1 cellular context compared by ENCODE assay signal in the genomic region with DNA sequence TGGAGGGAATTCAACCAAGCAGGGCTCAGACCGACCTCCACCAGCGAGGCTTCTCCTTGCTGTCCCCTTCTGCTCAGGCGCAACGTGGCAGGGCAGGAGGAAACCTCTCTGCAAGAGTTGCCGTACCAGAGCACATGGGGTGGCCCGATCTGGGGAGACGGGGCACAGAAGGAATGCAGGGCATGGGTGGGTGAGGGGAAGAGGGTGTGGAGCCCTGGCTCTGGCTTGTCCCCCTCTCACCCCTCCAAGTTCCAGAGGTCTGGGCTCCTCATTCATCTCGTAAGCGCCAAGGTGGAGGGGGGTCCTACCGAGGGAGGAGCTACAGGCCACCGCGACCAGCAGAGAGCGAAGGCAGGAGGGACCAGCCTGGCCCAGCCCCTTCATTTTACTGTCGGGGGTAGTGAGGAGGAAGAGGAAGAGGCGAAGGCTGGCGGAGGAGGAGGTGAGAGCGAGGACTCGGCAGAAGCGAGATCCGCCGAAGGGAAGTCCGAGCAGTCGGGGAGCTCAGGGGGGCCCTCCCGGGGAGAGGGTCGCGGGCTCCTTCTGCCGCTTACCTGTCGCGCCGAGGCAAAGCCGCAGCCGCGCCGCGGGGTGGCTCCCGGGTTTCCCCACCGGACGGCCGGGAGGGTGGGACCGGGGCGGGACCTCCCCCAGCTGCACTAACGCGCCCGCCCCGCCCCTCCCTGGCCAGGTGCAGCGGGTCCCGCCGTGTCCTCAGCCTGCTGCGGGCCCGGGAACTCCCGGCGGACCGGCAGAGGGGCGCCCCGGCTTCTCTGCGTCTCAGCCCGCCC.
A peak's percentile ranks its signal among the peaks of the same experiment; 100 is the strongest.
TF ChIP-seq lines count a peak whose summit lies in the region.

A gene with protein sequence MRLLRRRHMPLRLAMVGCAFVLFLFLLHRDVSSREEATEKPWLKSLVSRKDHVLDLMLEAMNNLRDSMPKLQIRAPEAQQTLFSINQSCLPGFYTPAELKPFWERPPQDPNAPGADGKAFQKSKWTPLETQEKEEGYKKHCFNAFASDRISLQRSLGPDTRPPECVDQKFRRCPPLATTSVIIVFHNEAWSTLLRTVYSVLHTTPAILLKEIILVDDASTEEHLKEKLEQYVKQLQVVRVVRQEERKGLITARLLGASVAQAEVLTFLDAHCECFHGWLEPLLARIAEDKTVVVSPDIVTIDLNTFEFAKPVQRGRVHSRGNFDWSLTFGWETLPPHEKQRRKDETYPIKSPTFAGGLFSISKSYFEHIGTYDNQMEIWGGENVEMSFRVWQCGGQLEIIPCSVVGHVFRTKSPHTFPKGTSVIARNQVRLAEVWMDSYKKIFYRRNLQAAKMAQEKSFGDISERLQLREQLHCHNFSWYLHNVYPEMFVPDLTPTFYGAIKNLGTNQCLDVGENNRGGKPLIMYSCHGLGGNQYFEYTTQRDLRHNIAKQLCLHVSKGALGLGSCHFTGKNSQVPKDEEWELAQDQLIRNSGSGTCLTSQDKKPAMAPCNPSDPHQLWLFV (minus strand): TSS at position 360 of the 791 bp plus-strand sequence. CDS start 11,625 bp downstream, outside the sequence.

TF ChIP-seq in HepG2, 621 proteins besides CTCF, POLR2A, EP300 and RAD21 (continued from another document):
- TF ChIP-seq, protein P1, sequence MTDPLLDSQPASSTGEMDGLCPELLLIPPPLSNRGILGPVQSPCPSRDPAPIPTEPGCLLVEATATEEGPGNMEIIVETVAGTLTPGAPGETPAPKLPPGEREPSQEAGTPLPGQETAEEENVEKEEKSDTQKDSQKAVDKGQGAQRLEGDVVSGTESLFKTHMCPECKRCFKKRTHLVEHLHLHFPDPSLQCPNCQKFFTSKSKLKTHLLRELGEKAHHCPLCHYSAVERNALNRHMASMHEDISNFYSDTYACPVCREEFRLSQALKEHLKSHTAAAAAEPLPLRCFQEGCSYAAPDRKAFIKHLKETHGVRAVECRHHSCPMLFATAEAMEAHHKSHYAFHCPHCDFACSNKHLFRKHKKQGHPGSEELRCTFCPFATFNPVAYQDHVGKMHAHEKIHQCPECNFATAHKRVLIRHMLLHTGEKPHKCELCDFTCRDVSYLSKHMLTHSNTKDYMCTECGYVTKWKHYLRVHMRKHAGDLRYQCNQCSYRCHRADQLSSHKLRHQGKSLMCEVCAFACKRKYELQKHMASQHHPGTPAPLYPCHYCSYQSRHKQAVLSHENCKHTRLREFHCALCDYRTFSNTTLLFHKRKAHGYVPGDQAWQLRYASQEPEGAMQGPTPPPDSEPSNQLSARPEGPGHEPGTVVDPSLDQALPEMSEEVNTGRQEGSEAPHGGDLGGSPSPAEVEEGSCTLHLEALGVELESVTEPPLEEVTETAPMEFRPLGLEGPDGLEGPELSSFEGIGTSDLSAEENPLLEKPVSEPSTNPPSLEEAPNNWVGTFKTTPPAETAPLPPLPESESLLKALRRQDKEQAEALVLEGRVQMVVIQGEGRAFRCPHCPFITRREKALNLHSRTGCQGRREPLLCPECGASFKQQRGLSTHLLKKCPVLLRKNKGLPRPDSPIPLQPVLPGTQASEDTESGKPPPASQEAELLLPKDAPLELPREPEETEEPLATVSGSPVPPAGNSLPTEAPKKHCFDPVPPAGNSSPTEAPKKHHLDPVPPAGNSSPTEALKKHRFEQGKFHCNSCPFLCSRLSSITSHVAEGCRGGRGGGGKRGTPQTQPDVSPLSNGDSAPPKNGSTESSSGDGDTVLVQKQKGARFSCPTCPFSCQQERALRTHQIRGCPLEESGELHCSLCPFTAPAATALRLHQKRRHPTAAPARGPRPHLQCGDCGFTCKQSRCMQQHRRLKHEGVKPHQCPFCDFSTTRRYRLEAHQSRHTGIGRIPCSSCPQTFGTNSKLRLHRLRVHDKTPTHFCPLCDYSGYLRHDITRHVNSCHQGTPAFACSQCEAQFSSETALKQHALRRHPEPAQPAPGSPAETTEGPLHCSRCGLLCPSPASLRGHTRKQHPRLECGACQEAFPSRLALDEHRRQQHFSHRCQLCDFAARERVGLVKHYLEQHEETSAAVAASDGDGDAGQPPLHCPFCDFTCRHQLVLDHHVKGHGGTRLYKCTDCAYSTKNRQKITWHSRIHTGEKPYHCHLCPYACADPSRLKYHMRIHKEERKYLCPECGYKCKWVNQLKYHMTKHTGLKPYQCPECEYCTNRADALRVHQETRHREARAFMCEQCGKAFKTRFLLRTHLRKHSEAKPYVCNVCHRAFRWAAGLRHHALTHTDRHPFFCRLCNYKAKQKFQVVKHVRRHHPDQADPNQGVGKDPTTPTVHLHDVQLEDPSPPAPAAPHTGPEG (CRISPR knock-in tag; IDR thresholded peaks at IDR 0.05): 0 out of 2 replicates have a peak, but pooled peaks have one; percentile 24
- TF ChIP-seq, protein P2, sequence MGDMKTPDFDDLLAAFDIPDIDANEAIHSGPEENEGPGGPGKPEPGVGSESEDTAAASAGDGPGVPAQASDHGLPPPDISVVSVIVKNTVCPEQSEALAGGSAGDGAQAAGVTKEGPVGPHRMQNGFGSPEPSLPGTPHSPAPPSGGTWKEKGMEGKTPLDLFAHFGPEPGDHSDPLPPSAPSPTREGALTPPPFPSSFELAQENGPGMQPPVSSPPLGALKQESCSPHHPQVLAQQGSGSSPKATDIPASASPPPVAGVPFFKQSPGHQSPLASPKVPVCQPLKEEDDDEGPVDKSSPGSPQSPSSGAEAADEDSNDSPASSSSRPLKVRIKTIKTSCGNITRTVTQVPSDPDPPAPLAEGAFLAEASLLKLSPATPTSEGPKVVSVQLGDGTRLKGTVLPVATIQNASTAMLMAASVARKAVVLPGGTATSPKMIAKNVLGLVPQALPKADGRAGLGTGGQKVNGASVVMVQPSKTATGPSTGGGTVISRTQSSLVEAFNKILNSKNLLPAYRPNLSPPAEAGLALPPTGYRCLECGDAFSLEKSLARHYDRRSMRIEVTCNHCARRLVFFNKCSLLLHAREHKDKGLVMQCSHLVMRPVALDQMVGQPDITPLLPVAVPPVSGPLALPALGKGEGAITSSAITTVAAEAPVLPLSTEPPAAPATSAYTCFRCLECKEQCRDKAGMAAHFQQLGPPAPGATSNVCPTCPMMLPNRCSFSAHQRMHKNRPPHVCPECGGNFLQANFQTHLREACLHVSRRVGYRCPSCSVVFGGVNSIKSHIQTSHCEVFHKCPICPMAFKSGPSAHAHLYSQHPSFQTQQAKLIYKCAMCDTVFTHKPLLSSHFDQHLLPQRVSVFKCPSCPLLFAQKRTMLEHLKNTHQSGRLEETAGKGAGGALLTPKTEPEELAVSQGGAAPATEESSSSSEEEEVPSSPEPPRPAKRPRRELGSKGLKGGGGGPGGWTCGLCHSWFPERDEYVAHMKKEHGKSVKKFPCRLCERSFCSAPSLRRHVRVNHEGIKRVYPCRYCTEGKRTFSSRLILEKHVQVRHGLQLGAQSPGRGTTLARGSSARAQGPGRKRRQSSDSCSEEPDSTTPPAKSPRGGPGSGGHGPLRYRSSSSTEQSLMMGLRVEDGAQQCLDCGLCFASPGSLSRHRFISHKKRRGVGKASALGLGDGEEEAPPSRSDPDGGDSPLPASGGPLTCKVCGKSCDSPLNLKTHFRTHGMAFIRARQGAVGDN (CRISPR knock-in tag; IDR thresholded peaks at IDR 0.05): peak; percentile 35; the same call in 1 of the 2 replicates
- TF ChIP-seq, protein P3, sequence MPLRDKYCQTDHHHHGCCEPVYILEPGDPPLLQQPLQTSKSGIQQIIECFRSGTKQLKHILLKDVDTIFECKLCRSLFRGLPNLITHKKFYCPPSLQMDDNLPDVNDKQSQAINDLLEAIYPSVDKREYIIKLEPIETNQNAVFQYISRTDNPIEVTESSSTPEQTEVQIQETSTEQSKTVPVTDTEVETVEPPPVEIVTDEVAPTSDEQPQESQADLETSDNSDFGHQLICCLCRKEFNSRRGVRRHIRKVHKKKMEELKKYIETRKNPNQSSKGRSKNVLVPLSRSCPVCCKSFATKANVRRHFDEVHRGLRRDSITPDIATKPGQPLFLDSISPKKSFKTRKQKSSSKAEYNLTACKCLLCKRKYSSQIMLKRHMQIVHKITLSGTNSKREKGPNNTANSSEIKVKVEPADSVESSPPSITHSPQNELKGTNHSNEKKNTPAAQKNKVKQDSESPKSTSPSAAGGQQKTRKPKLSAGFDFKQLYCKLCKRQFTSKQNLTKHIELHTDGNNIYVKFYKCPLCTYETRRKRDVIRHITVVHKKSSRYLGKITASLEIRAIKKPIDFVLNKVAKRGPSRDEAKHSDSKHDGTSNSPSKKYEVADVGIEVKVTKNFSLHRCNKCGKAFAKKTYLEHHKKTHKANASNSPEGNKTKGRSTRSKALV (CRISPR knock-in tag; IDR thresholded peaks at IDR 0.05): 0 out of 2 replicates have a peak, but pooled peaks have one; percentile 34
- TF ChIP-seq, protein P4, sequence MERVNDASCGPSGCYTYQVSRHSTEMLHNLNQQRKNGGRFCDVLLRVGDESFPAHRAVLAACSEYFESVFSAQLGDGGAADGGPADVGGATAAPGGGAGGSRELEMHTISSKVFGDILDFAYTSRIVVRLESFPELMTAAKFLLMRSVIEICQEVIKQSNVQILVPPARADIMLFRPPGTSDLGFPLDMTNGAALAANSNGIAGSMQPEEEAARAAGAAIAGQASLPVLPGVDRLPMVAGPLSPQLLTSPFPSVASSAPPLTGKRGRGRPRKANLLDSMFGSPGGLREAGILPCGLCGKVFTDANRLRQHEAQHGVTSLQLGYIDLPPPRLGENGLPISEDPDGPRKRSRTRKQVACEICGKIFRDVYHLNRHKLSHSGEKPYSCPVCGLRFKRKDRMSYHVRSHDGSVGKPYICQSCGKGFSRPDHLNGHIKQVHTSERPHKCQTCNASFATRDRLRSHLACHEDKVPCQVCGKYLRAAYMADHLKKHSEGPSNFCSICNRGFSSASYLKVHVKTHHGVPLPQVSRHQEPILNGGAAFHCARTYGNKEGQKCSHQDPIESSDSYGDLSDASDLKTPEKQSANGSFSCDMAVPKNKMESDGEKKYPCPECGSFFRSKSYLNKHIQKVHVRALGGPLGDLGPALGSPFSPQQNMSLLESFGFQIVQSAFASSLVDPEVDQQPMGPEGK (CRISPR knock-in tag; IDR thresholded peaks at IDR 0.05): 0 out of 2 replicates have a peak, but pooled peaks have one; percentile 23
- no peak for TF ChIP-seq SMAD3 (CRISPR knock-in tag; IDR thresholded peaks at IDR 0.05)
- 0 out of 2 replicates have a peak, but pooled peaks have one; percentile 17 for TF ChIP-seq ZSCAN20 (CRISPR knock-in tag; IDR thresholded peaks at IDR 0.05; ENCODE audit: borderline replicate concordance)
- no peak for TF ChIP-seq ZNF3 (CRISPR knock-in tag; IDR thresholded peaks at IDR 0.05)
- 0 out of 2 replicates have a peak, but pooled peaks have one; percentile 21 for TF ChIP-seq HDAC1 (CRISPR knock-in tag; IDR thresholded peaks at IDR 0.05)
- peak; percentile 44; the same call in 1 of the 2 replicates for TF ChIP-seq GABPB1 (CRISPR knock-in tag; IDR thresholded peaks at IDR 0.05)
- 0 out of 2 replicates have a peak, but pooled peaks have one; percentile 14 for TF ChIP-seq ZFY (CRISPR knock-in tag; IDR thresholded peaks at IDR 0.05)
- TF ChIP-seq ZNF777 (CRISPR knock-in tag; IDR thresholded peaks at IDR 0.05): peak; percentile 84
